ENCODE assay signal across 9 cellular contexts in the genomic region with DNA sequence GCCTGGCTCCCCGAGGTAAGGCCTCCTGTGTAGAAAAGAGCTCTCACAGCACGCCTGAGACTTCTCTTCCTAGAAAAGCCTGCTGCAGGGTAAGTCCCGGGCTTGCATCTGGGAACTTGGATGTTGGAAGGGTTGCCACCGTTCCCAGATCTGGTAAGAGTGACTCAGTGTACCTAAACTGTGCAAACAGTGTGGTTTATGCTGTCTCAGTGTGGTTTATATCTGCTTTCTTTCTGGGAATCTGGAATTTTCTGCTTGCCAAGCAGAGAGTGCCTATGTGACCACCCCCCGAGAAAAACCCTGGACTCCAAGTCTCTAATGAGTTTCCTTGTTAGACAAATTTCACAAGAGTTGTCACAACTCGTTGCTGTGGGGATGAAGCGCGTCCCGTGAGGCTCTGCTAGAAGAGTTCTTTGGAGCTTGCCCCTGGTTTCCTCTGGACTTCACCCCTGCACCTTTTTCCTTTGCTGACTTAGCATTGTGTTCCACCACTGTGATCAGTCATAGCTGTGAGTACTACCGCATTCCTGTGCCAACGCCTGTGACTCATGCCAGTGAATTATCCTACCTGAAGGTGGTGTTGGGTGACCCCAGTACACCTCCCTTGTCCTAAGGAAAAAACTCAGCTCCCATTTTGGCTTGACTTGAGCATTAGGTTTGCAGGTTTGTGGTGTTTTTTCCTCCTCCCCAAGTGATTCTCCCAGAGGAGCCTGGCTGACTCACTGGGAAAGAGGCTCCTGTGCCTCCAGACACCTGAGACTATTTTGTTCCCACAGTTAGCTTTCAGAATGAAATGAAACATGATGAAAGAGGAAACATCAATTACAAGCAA. TPM values are rescaled to one million over a fixed set of nuclear protein-coding genes. Genes with fewer than 3 reads are reported as not detected.
DNase-seq lines count a peak whose midpoint lies in the region; ATAC-seq and TF ChIP-seq lines count a peak whose summit lies in the region.
"Had no signal": no experiment of that assay in that cellular context is flagged by ENCODE, and none has a peak within 500 bp of the region (broad histone marks: within the 10 kb centered on the region; RNA-seq: fewer than 3 reads in every experiment).

No MANE protein-coding gene starts in this region.

- H3K4me3 ChIP-seq in astrocyte of the spinal cord (ENCODE audit: low read depth, low read length) (no peak overlapping the region), lower lobe of right lung (peak overlapping the region; percentile 25)

- H3K36me3 ChIP-seq in lower lobe of right lung, result no peaks in the 10 kb centered on the region

- H3K27ac ChIP-seq in lower lobe of right lung, result peak overlapping the region; percentile 83
- H3K27ac ChIP-seq in CD4-positive, alpha-beta T cell (ENCODE audit: low read depth, low read length), result no peak overlapping the region

- intact Hi-C loops in lower lobe of right lung (cut with DNase I), result no loop called here
- intact Hi-C loops in CD4-positive, alpha-beta T cell (cut with DNase I, micrococcal nuclease), result no loop called here

- H3K9me3 Mint-ChIP-seq in CD4-positive, alpha-beta T cell, result no peaks in the 10 kb centered on the region
- H3K9me3 Mint-ChIP-seq: memory B cell had no signal

- no peaks in the 10 kb centered on the region for H3K4me1 Mint-ChIP-seq in CD4-positive, alpha-beta T cell (ENCODE audit: low read depth)

- TF ChIP-seq CTCF in astrocyte of the spinal cord (IDR thresholded peaks at IDR 0.05; ENCODE audit: low read depth, low read length), result no peak
- no peak for TF ChIP-seq CTCF in lower lobe of right lung (IDR thresholded peaks at IDR 0.05)
- TF ChIP-seq CTCF in CD4-positive, alpha-beta T cell (IDR thresholded peaks at IDR 0.05), result no peak

- no peaks in the 10 kb centered on the region for H3K36me3 Mint-ChIP-seq in CD4-positive, alpha-beta T cell (ENCODE audit: low read depth)
- H3K36me3 Mint-ChIP-seq: memory B cell had no signal

- no peak overlapping the region for H3K4me3 Mint-ChIP-seq in CD4-positive, alpha-beta T cell
- H3K4me3 Mint-ChIP-seq: memory B cell had no signal

- POLR2A ChIA-PET in CD4-positive, alpha-beta T cell (lab: Charles Lee), result no interaction called here

- no peak overlapping the region for H3K27ac Mint-ChIP-seq in CD4-positive, alpha-beta T cell
- H3K27ac Mint-ChIP-seq: memory B cell had no signal

- no peaks in the 10 kb centered on the region for H3K27me3 ChIP-seq in lower lobe of right lung (ENCODE audit: low read depth)
- no peaks in the 10 kb centered on the region for H3K27me3 ChIP-seq in CD4-positive, alpha-beta T cell (ENCODE audit: control insufficient read depth, insufficient read depth, low read length)

- H3K4me1 ChIP-seq in lower lobe of right lung, result peaks cover 35% of the 10 kb centered on the region

- CTCF ChIA-PET in CD4-positive, alpha-beta T cell (lab: Charles Lee), result no interaction called here

- ATAC-seq in GM19351 (IDR thresholded peaks at IDR 0.05; ENCODE audit: unreplicated experiment) (peak; percentile 4), HG03159 (IDR thresholded peaks at IDR 0.05; ENCODE audit: unreplicated experiment) (peak; percentile 4), lower lobe of right lung (peak; percentile 85 to 90)
- ATAC-seq in CD4-positive, alpha-beta T cell (ENCODE audit: poor library complexity), result no peak

- DNase-seq in astrocyte of the spinal cord (ENCODE audit: low read depth, low spot score), result peak; percentile 1
- DNase-seq in lower lobe of right lung, result peak; percentile 71
- DNase-seq in HuH-7.5 (ENCODE audit: low spot score), result no peak
- DNase-seq in CD4-positive, alpha-beta T cell, result no peak
- DNase-seq in COLO829 (ENCODE audit: low spot score), result no peak
- no peak for DNase-seq in stimulated activated CD4-positive, alpha-beta T cell treated with anti-CD3 and anti-CD28 coated beads, Interleukin-4, amount 100 ng/mL, for 24 hours

- H3K9me3 ChIP-seq in lower lobe of right lung, result no peaks in the 10 kb centered on the region
- no peaks in the 10 kb centered on the region for H3K9me3 ChIP-seq in CD4-positive, alpha-beta T cell (ENCODE audit: control insufficient read depth, low read length)

- H3K27me3 Mint-ChIP-seq in CD4-positive, alpha-beta T cell, result no peaks in the 10 kb centered on the region
- H3K27me3 Mint-ChIP-seq: memory B cell had no signal

- in situ Hi-C loops in astrocyte of the spinal cord (cut with HindIII; ENCODE audit: low sequenced_read_pairs), result no loop called here

RNA-seq across cellular contexts. Expression of a gene that starts 14.5 kb away (rescaled TPM):
- total RNA-seq in lower lobe of right lung, result 25.2 TPM
- total RNA-seq in CD4-positive, alpha-beta T cell, result 1 to 10 TPM; 2.2 to 3.6 TPM

Comparison
In these comparisons a context has a peak if more than half of its experiments do, and no peak if none do; other contexts are left out.
1. DNase-seq: peak in astrocyte of the spinal cord (single experiment) and lower lobe of right lung (single experiment); none in HuH-7.5 (single experiment), CD4-positive, alpha-beta T cell (0 of 10), COLO829 (single experiment) and stimulated activated CD4-positive, alpha-beta T cell treated with anti-CD3 and anti-CD28 coated beads, Interleukin-4, amount 100 ng/mL, for 24 hours (single experiment).